ENCODE assay signal across 1 cellular context in the genomic region with DNA sequence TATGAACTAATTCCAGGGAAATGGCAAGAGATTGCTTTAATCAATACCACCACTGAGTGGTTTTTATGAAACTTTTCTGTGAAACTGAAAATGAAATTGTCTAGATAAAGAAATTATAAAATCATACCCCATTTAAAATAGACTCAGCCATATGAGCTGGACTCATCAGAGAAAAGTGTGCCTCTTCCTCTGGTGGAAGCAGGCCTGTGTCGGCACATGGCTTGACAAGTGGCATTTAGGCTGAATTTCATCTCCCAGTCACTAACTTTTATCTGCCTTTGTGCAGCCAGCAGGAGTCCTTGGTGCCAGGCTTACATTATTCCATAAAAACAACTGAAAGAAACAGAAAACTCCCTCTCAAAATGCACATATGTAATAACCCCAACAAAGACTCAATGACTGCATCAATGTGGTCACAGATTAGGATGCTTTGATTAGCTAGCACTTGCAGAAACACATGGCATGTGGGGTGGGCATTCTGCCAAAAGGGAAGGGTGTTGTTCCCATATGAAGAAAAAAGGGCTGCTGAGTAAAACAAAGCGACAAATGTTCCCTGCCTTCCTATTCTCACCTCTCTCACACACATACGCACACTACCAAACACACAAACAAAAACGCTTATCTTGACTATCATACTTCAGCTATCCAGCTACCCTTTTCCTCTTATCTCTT.
TF ChIP-seq lines count a peak whose summit lies in the region.

No MANE protein-coding gene starts in this region.

TF ChIP-seq in HepG2, 621 proteins besides CTCF, POLR2A, EP300 and RAD21 (continued from another document):
- TF ChIP-seq ZNF318 (CRISPR knock-in tag; IDR thresholded peaks at IDR 0.05) (no peak), DBP (CRISPR knock-in tag; IDR thresholded peaks at IDR 0.05; ENCODE audit: not compliant biosample characterization) (no peak), ZNF629 (CRISPR knock-in tag; conservative IDR thresholded peaks at IDR 0.05) (no peak), ZBTB34 (CRISPR knock-in tag; IDR thresholded peaks at IDR 0.05) (no peak), SALL1 (CRISPR knock-in tag; IDR thresholded peaks at IDR 0.05) (no peak), ZNF780A (CRISPR knock-in tag; IDR thresholded peaks at IDR 0.05) (no peak), ZNF546 (CRISPR knock-in tag; conservative IDR thresholded peaks at IDR 0.05) (no peak), PHF20 (CRISPR knock-in tag; IDR thresholded peaks at IDR 0.05) (no peak), SAFB2 (CRISPR knock-in tag; IDR thresholded peaks at IDR 0.05; ENCODE audit: borderline replicate concordance, low read depth) (no peak), MTA1 (CRISPR knock-in tag; IDR thresholded peaks at IDR 0.05; ENCODE audit: borderline replicate concordance) (no peak), ZNF121 (CRISPR knock-in tag; IDR thresholded peaks at IDR 0.05) (no peak), NR3C1 (CRISPR knock-in tag; IDR thresholded peaks at IDR 0.05) (no peak), ZFP36 (IDR thresholded peaks at IDR 0.05; ENCODE audit: borderline replicate concordance, low read depth, low read length, partially characterized antibody) (no peak)
- TF ChIP-seq, protein P1, sequence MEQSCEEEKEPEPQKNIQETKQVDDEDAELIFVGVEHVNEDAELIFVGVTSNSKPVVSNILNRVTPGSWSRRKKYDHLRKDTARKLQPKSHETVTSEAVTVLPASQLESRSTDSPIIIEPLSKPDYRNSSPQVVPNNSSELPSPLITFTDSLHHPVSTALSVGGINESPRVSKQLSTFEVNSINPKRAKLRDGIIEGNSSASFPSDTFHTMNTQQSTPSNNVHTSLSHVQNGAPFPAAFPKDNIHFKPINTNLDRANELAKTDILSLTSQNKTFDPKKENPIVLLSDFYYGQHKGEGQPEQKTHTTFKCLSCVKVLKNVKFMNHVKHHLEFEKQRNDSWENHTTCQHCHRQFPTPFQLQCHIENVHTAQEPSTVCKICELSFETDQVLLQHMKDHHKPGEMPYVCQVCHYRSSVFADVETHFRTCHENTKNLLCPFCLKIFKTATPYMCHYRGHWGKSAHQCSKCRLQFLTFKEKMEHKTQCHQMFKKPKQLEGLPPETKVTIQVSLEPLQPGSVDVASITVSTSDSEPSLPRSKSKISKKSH (CRISPR knock-in tag; IDR thresholded peaks at IDR 0.05; ENCODE audit: borderline replicate concordance), result no peak
- TF ChIP-seq, protein P2, sequence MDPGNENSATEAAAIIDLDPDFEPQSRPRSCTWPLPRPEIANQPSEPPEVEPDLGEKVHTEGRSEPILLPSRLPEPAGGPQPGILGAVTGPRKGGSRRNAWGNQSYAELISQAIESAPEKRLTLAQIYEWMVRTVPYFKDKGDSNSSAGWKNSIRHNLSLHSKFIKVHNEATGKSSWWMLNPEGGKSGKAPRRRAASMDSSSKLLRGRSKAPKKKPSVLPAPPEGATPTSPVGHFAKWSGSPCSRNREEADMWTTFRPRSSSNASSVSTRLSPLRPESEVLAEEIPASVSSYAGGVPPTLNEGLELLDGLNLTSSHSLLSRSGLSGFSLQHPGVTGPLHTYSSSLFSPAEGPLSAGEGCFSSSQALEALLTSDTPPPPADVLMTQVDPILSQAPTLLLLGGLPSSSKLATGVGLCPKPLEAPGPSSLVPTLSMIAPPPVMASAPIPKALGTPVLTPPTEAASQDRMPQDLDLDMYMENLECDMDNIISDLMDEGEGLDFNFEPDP (CRISPR knock-in tag; conservative IDR thresholded peaks at IDR 0.05), result no peak
TF ChIP-seq in HepG2: peak in this region for 0.
